ENCODE assay signal across 20 cellular contexts in genomic region chr13:58452123-58452623, GRCh38.
"Had no signal": no experiment of that assay in that cellular context is flagged by ENCODE, and none has a peak within 500 bp of the region (broad histone marks: within the 10 kb centered on the region; RNA-seq: fewer than 3 reads in every experiment).

No MANE protein-coding gene starts in this region.

- ATAC-seq: left cardiac atrium, T-cell had no signal

- H3K36me3 Mint-ChIP-seq: activated naive CD4-positive, alpha-beta T cell treated with anti-CD3 and anti-CD28 coated beads, Interleukin-2, amount 10 ng/mL, durations not matched to agents 7 days and 5 days; naive B cell; T-cell had no signal

- H3K9ac ChIP-seq: neural progenitor cell had no signal

- H3K4me3 Mint-ChIP-seq: activated naive CD4-positive, alpha-beta T cell treated with anti-CD3 and anti-CD28 coated beads, Interleukin-2, amount 10 ng/mL, durations not matched to agents 7 days and 5 days; activated T-cell treated with anti-CD3 and anti-CD28 coated beads, Interleukin-2, amount 50 U/mL, for 24 hours; naive B cell; neural progenitor cell; T-cell had no signal

- H3K4me3 ChIP-seq: colonic mucosa, esophagus muscularis mucosa, lung, neural progenitor cell, pancreas, tibial nerve had no signal

- H3K4me1 ChIP-seq: colonic mucosa, esophagus muscularis mucosa, neural progenitor cell, pancreas, tibial nerve had no signal

- FAIRE-seq: pancreas had no signal

- H3K27me3 ChIP-seq: colonic mucosa, esophagus muscularis mucosa, neural progenitor cell, pancreas, tibial nerve had no signal

- H3K27ac ChIP-seq: colonic mucosa, esophagus muscularis mucosa, neural progenitor cell, pancreas, tibial nerve had no signal

- H3K27ac Mint-ChIP-seq: activated naive CD4-positive, alpha-beta T cell treated with anti-CD3 and anti-CD28 coated beads, Interleukin-2, amount 10 ng/mL, durations not matched to agents 7 days and 5 days; activated T-cell treated with anti-CD3 and anti-CD28 coated beads, Interleukin-2, amount 50 U/mL, for 24 hours; naive B cell; neural progenitor cell; T-cell had no signal

- H3K4me1 Mint-ChIP-seq: activated naive CD4-positive, alpha-beta T cell treated with anti-CD3 and anti-CD28 coated beads, Interleukin-2, amount 10 ng/mL, durations not matched to agents 7 days and 5 days; naive B cell; neural progenitor cell; T-cell had no signal

- H3K27me3 Mint-ChIP-seq: activated naive CD4-positive, alpha-beta T cell treated with anti-CD3 and anti-CD28 coated beads, Interleukin-2, amount 10 ng/mL, durations not matched to agents 7 days and 5 days; activated T-cell treated with anti-CD3 and anti-CD28 coated beads, Interleukin-2, amount 50 U/mL, for 24 hours; naive B cell; T-cell had no signal

- H3K9me3 ChIP-seq: colonic mucosa, pancreas had no signal

- H3K36me3 ChIP-seq: colonic mucosa, esophagus muscularis mucosa, neural progenitor cell, pancreas, tibial nerve had no signal

- DNase-seq: activated CD4-positive, alpha-beta T cell treated with anti-CD3 and anti-CD28 coated beads for 1 hour; activated CD4-positive, alpha-beta T cell treated with anti-CD3 and anti-CD28 coated beads, Interleukin-2, amount 50 U/mL, for 48 hours; activated naive CD4-positive, alpha-beta T cell treated with anti-CD3 and anti-CD28 coated beads, Interleukin-2, amount 10 ng/mL, durations not matched to agents 7 days and 5 days; activated T-cell treated with anti-CD3 and anti-CD28 coated beads, Interleukin-2, amount 50 U/mL, for 24 hours; caudate nucleus; colonic mucosa; hypothalamus; left cardiac atrium; naive B cell; pancreas; stimulated activated CD4-positive, alpha-beta T cell treated with anti-CD3 and anti-CD28 coated beads, Interleukin-4, amount 100 ng/mL, for 4 hours; stimulated activated CD8-positive, alpha-beta memory T cell treated with anti-CD3 and anti-CD28 coated beads, Interleukin-4, amount 100 ng/mL, for 48 hours; stimulated activated naive CD4-positive, alpha-beta T cell treated with Interleukin-2 at 50 U/mL for 16 hours; substantia nigra; T-cell; T-helper 9 cell had no signal

- H2AFZ ChIP-seq: neural progenitor cell had no signal

- H3K4me2 ChIP-seq: neural progenitor cell had no signal
